21 cellular contexts compared by ENCODE assay signal in the genomic region with DNA sequence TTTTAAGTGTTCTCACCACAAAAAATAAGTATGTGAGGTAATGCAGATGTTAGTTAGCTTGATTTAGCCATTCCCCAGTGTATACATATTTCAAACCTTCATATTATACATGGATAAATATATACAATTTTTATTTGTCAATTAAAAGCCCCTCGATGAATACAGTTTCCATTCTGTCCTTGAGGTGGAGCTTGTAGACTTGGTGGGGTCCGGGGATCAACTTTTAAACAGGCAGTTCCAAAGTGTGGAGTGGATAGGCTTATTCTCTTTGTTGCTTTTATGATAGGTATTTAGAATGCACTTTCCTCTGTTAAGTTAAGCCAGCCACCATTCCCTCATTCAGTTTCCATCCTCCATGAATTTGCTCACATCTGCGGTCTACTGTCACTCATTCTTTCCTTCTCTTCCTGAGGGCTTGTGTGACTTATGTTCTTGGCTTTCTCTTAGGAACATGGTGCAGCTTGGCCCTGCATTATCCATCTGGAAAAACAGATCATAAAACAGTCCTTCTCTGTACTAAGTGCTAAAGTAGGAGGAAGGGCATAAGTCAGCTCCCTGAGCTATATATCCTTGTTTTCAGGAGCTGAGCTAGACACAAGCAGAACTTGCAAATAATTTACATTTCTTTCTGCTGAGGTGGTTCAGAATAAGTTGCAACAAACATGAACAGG.
DNase-seq lines count a peak whose midpoint lies in the region; ATAC-seq and TF ChIP-seq lines count a peak whose summit lies in the region.
"Had no signal": no experiment of that assay in that cellular context is flagged by ENCODE, and none has a peak within 500 bp of the region (broad histone marks: within the 10 kb centered on the region; RNA-seq: fewer than 3 reads in every experiment).

No MANE protein-coding gene starts in this region.

- no peak overlapping the region for H3K4me3 Mint-ChIP-seq in stimulated activated memory B cell treated with anti-CD40 and anti-IgM and Interleukin-4, amounts not matched to agents 10 μg/mL and 1 μg/mL and 100 μg/mL, for 72 hours
- H3K4me3 Mint-ChIP-seq: activated naive CD4-positive, alpha-beta T cell treated with anti-CD3 and anti-CD28 coated beads, Interleukin-2, amount 10 ng/mL, durations not matched to agents 7 days and 5 days; dendritic cell treated with granulocyte-macrophage colony-stimulating factor and Interleukin-4, amounts not matched to agents 40 ng/mL and 50 ng/mL, for 4 days had no signal

- H3K79me2 ChIP-seq in OCI-LY3 (ENCODE audit: low read length), result no peaks in the 10 kb centered on the region

- H3K36me3 Mint-ChIP-seq in stimulated activated memory B cell treated with anti-CD40 and anti-IgM and Interleukin-4, amounts not matched to agents 10 μg/mL and 1 μg/mL and 100 μg/mL, for 72 hours, result no peaks in the 10 kb centered on the region
- H3K36me3 Mint-ChIP-seq: activated naive CD4-positive, alpha-beta T cell treated with anti-CD3 and anti-CD28 coated beads, Interleukin-2, amount 10 ng/mL, durations not matched to agents 7 days and 5 days had no signal

- DNase-seq in EL (peak; percentile 15), foreskin fibroblast (peak; percentile 53 to 73), NCI-H2081 treated with DMSO at 0.1 percent for 48 hours (lab: John Stamatoyannopoulos, UW) (no peak)
- DNase-seq: activated CD4-positive, alpha-beta T cell treated with anti-CD3 and anti-CD28 coated beads, Interleukin-2, amount 50 U/mL, for 1 hour; activated naive CD4-positive, alpha-beta T cell treated with anti-CD3 and anti-CD28 coated beads, Interleukin-2, amount 10 ng/mL, durations not matched to agents 7 days and 5 days; activated T-cell treated with anti-CD3 and anti-CD28 coated beads for 4 hours; body of pancreas; DMS53; erythroblast; head of caudate nucleus; mesendoderm; NCI-H1417 treated with DMSO at 0.1 percent for 48 hours; NCI-H345 had no signal

- TF ChIP-seq CTCF in OCI-LY3 (IDR thresholded peaks at IDR 0.05; ENCODE audit: low read depth, low read length), result peak; percentile 62
- TF ChIP-seq CTCF in foreskin fibroblast (IDR thresholded peaks at IDR 0.05; ENCODE audit: low read depth, low read length), result no peak

- H3K4me3 ChIP-seq in OCI-LY3 (ENCODE audit: low read length) (no peak overlapping the region), foreskin fibroblast (ENCODE audit: low read depth in 1 of 2, low read length in 2 of 2) (no peak overlapping the region)
- H3K4me3 ChIP-seq: BLaER1, body of pancreas had no signal

- no peaks in the 10 kb centered on the region for H3K9me3 Mint-ChIP-seq in stimulated activated memory B cell treated with anti-CD40 and anti-IgM and Interleukin-4, amounts not matched to agents 10 μg/mL and 1 μg/mL and 100 μg/mL, for 72 hours
- H3K9me3 Mint-ChIP-seq: dendritic cell treated with granulocyte-macrophage colony-stimulating factor and Interleukin-4, amounts not matched to agents 40 ng/mL and 50 ng/mL, for 4 days had no signal

- no peak overlapping the region for H2AFZ ChIP-seq in OCI-LY3 (ENCODE audit: low read depth, low read length)

- no peaks in the 10 kb centered on the region for H3K27me3 Mint-ChIP-seq in stimulated activated memory B cell treated with anti-CD40 and anti-IgM and Interleukin-4, amounts not matched to agents 10 μg/mL and 1 μg/mL and 100 μg/mL, for 72 hours
- H3K27me3 Mint-ChIP-seq: activated naive CD4-positive, alpha-beta T cell treated with anti-CD3 and anti-CD28 coated beads, Interleukin-2, amount 10 ng/mL, durations not matched to agents 7 days and 5 days had no signal

- H3K27me3 ChIP-seq in OCI-LY3 (ENCODE audit: low read depth, low read length), result no peaks in the 10 kb centered on the region
- H3K27me3 ChIP-seq: BLaER1, body of pancreas had no signal

- H3K4me1 ChIP-seq in OCI-LY3 (ENCODE audit: low read length), result peaks cover 72% of the 10 kb centered on the region
- H3K4me1 ChIP-seq: BLaER1, body of pancreas had no signal

- H3K27ac Mint-ChIP-seq in stimulated activated memory B cell treated with anti-CD40 and anti-IgM and Interleukin-4, amounts not matched to agents 10 μg/mL and 1 μg/mL and 100 μg/mL, for 72 hours, result peak overlapping the region; percentile 69
- H3K27ac Mint-ChIP-seq: activated naive CD4-positive, alpha-beta T cell treated with anti-CD3 and anti-CD28 coated beads, Interleukin-2, amount 10 ng/mL, durations not matched to agents 7 days and 5 days; dendritic cell treated with granulocyte-macrophage colony-stimulating factor and Interleukin-4, amounts not matched to agents 40 ng/mL and 50 ng/mL, for 4 days had no signal

- no peak overlapping the region for H3K27ac ChIP-seq in OCI-LY3 (ENCODE audit: low read length)
- H3K27ac ChIP-seq: BLaER1, body of pancreas, KMS-11 had no signal

- H3K9ac ChIP-seq in OCI-LY3 (ENCODE audit: low read length), result no peak overlapping the region
- H3K9ac ChIP-seq: BLaER1, KMS-11 had no signal

- no peaks in the 10 kb centered on the region for H4K20me1 ChIP-seq in OCI-LY3 (ENCODE audit: insufficient read depth, low read length)
- H4K20me1 ChIP-seq: BLaER1 had no signal

- peaks cover 62% of the 10 kb centered on the region for H3K4me1 Mint-ChIP-seq in stimulated activated memory B cell treated with anti-CD40 and anti-IgM and Interleukin-4, amounts not matched to agents 10 μg/mL and 1 μg/mL and 100 μg/mL, for 72 hours

- no peaks in the 10 kb centered on the region for H3K36me3 ChIP-seq in OCI-LY3 (replicated peaks; ENCODE audit: low read depth, low read length)
- H3K36me3 ChIP-seq: BLaER1 had no signal

- H3K4me2 ChIP-seq in OCI-LY3 (ENCODE audit: low read length), result no peak overlapping the region
- H3K4me2 ChIP-seq: BLaER1, KMS-11 had no signal

- ATAC-seq in stimulated activated memory B cell treated with anti-CD40 and anti-IgM and Interleukin-4, amounts not matched to agents 10 μg/mL and 1 μg/mL and 100 μg/mL, for 72 hours, result no peak
- no peak for ATAC-seq in GM21360 (IDR thresholded peaks at IDR 0.05; ENCODE audit: unreplicated experiment)
- no peak for ATAC-seq in GM19455 (IDR thresholded peaks at IDR 0.05; ENCODE audit: unreplicated experiment)
- no peak for ATAC-seq in HG03039 (IDR thresholded peaks at IDR 0.05; ENCODE audit: unreplicated experiment)
- ATAC-seq: body of pancreas had no signal

- H3K9me3 ChIP-seq in OCI-LY3 (ENCODE audit: insufficient read depth, low read length), result no peaks in the 10 kb centered on the region
- H3K9me3 ChIP-seq: BLaER1, body of pancreas had no signal
